In the genomic region with DNA sequence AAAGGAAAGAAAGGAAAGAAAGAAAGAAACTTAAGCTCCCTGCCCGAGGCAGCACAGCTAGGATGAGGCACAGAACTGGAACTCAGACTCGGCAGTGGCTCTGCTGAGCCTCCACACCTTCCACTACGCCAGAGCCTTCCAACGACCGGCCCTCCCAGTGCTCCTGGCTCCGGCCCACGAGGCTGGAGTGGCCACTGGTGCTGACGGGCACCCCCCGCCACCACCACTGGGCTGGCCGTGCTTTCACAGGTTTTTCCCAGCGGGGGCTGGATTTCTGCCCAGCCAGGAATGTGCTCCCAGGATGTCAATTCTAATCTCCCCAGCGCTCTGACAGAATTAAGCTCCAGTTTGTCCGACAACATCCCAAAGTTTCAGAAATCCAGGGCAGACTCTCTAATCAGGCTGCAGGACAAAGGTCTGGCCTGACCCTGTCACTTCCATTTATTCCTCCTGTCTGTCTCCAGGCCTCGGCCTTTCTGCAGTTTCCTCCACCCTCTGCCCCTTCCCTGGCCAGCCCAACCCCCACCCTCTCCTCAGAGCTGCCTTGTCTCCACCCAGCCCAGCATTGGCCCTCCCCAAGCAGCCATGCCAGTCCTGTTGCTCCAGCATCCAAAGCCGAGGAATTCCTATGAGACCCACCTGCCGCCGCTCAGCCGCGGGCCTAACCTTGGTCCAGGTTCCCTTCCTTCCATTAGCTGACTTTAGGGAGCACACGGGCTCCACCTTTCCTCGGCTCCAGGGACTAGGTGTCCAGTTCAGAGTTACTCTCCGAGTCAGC, we compare ENCODE assay signal across 17 cellular contexts.
DNase-seq lines count a peak whose midpoint lies in the region; ATAC-seq, FAIRE-seq and TF ChIP-seq lines count a peak whose summit lies in the region.
"Had no signal": no experiment of that assay in that cellular context is flagged by ENCODE, and none has a peak within 500 bp of the region (broad histone marks: within the 10 kb centered on the region; RNA-seq: fewer than 3 reads in every experiment).

No MANE protein-coding gene starts in this region.

- no peak for TF ChIP-seq CTCF in K562 (IDR thresholded peaks at IDR 0.05 in 2 of 3, conservative IDR thresholded peaks at IDR 0.05 in 1 of 3; ENCODE audit: insufficient read depth in 2 of 3, low read depth in 1 of 3, low read length in 3 of 3)
- TF ChIP-seq CTCF in sigmoid colon (IDR thresholded peaks at IDR 0.05) = no peak

- no peaks in the 10 kb centered on the region for H3K9me3 ChIP-seq in K562 (replicated peaks; ENCODE audit: control insufficient read depth, insufficient read depth, low read depth, low read length)
- no peaks in the 10 kb centered on the region for H3K9me3 ChIP-seq in sigmoid colon
- no peaks in the 10 kb centered on the region for H3K9me3 ChIP-seq in CD8-positive, alpha-beta memory T cell (ENCODE audit: low read length)
- no peaks in the 10 kb centered on the region for H3K9me3 ChIP-seq in CD4-positive, alpha-beta memory T cell (ENCODE audit: control insufficient read depth in 1 of 2, low read length in 2 of 2)

- in situ Hi-C loops in K562 (cut with MboI) = no loop called here

- DNase-seq in K562 (ENCODE audit: extremely low read depth in 1 of 4, low spot score in 3 of 4) = no peak
- DNase-seq in kidney tubule cell (ENCODE audit: low spot score) = peak; percentile 33
- no peak for DNase-seq in sigmoid colon
- no peak for DNase-seq in SKM-1 treated with dmso at 0.1 percent for 144 hours (lab: John Stamatoyannopoulos, UW; ENCODE audit: unreplicated experiment)
- no peak for DNase-seq in CD8-positive, alpha-beta memory T cell
- no peak for DNase-seq in activated naive CD8-positive, alpha-beta T cell treated with anti-CD3 and anti-CD28 coated beads, Interleukin-2, amount 50 U/mL, for 24 hours
- DNase-seq in CD4-positive, alpha-beta memory T cell = no peak
- DNase-seq: activated CD4-positive, alpha-beta T cell treated with anti-CD3 and anti-CD28 coated beads for 48 hours; activated naive CD4-positive, alpha-beta T cell treated with anti-CD3 and anti-CD28 coated beads, Interleukin-2, amount 10 ng/mL, durations not matched to agents 7 days and 5 days; DMS53; left colon; NCI-H2171 treated with DMSO at 0.1 percent for 48 hours; small intestine; stimulated activated naive CD4-positive, alpha-beta T cell treated with Interleukin-2 at 50 U/mL for 16 hours had no signal

- POLR2A ChIA-PET in K562 (lab: Yijun Ruan, JAX) = interaction anchor here (0.6 to 1.1 kb wide), 6 partner anchors 10 to 81 kb away, joined by 3 to 5 read pairs (median 3); no protein-coding TSS in a partner anchor
- POLR2A ChIA-PET in CD8-positive, alpha-beta memory T cell (lab: Charles Lee) = interaction anchor here (0.5 kb wide), 1 partner anchor 323 kb away, joined by 6 read pairs; no protein-coding TSS in a partner anchor
- POLR2A ChIA-PET in CD4-positive, alpha-beta memory T cell (lab: Charles Lee; ENCODE audit: partially characterized antibody) = no interaction called here

- intact Hi-C loops in K562 (cut with micrococcal nuclease) (no loop called here), sigmoid colon (cut with DNase I) (no loop called here)
- intact Hi-C loops in CD4-positive, alpha-beta memory T cell (cut with micrococcal nuclease) = no loop called here

- no peak overlapping the region for H3K9ac ChIP-seq in K562 (ENCODE audit: insufficient read depth in 1 of 2, low read depth in 2 of 2, low read length in 2 of 2)

- no peak overlapping the region for H2AFZ ChIP-seq in K562 (ENCODE audit: low read depth, low read length)

- H3K27ac ChIP-seq in K562 (ENCODE audit: extremely low read depth, low read depth, low read length) = no peak overlapping the region
- H3K27ac ChIP-seq in sigmoid colon = peak overlapping the region; percentile 44 to 76 (median 66)
- no peak overlapping the region for H3K27ac ChIP-seq in CD8-positive, alpha-beta memory T cell (ENCODE audit: low read depth, low read length)
- no peak overlapping the region for H3K27ac ChIP-seq in CD4-positive, alpha-beta memory T cell (ENCODE audit: low read depth, low read length)

- no peak for ATAC-seq in K562
- no peak for ATAC-seq in activated naive CD8-positive, alpha-beta T cell treated with anti-CD3 and anti-CD28 coated beads, Interleukin-2, amount 50 U/mL, for 24 hours
- ATAC-seq: left colon had no signal

- CTCF ChIA-PET in K562 (lab: Yijun Ruan, JAX; ENCODE audit: low intra/inter-chr PET ratio) = no interaction called here
- CTCF ChIA-PET in CD8-positive, alpha-beta memory T cell (lab: Charles Lee) = no interaction called here
- CTCF ChIA-PET in CD4-positive, alpha-beta memory T cell (lab: Charles Lee; ENCODE audit: partially characterized antibody) = no interaction called here

- H3K9me3 Mint-ChIP-seq in CD8-positive, alpha-beta memory T cell = no peaks in the 10 kb centered on the region
- no peaks in the 10 kb centered on the region for H3K9me3 Mint-ChIP-seq in activated naive CD8-positive, alpha-beta T cell treated with anti-CD3 and anti-CD28 coated beads, Interleukin-2, amount 50 U/mL, for 24 hours
- H3K9me3 Mint-ChIP-seq in CD4-positive, alpha-beta memory T cell = no peaks in the 10 kb centered on the region
- H3K9me3 Mint-ChIP-seq: activated naive CD4-positive, alpha-beta T cell treated with anti-CD3 and anti-CD28 coated beads, Interleukin-2, amount 10 ng/mL, durations not matched to agents 7 days and 5 days; T-helper 2 cell treated with Interferon-gamma antibody and Interleukin-4, amounts not matched to agents 5 μg/mL and 100 μg/mL, for 36 hours had no signal

- no peak for TF ChIP-seq POLR2A in K562 (conservative IDR thresholded peaks at IDR 0.05)
- TF ChIP-seq POLR2A in sigmoid colon (IDR thresholded peaks at IDR 0.05) = no peak

- WGBS in K562 (ENCODE audit: insufficient coverage, low coverage, missing lambda C conversion rate) = 6% methylated on average over 22 of the region's 22 CpGs
- WGBS in sigmoid colon, 2 donors = 88 to 89% methylated on average over 22 of the region's 22 CpGs

- H3K27me3 ChIP-seq in K562 (ENCODE audit: control insufficient read depth in 2 of 2, insufficient read depth in 2 of 2, low read length in 2 of 2) (peaks cover 57 to 84% of the 10 kb centered on the region in 2 experiments), sigmoid colon (no peaks in the 10 kb centered on the region)
- H3K27me3 ChIP-seq in CD8-positive, alpha-beta memory T cell (ENCODE audit: insufficient read depth, low read length, poor library complexity, severe bottlenecking) = no peaks in the 10 kb centered on the region
- H3K27me3 ChIP-seq in CD4-positive, alpha-beta memory T cell (ENCODE audit: insufficient read depth, low read length) = no peaks in the 10 kb centered on the region

- H3K36me3 ChIP-seq in K562 (ENCODE audit: control insufficient read depth, insufficient read depth, low read length) (no peaks in the 10 kb centered on the region), sigmoid colon (no peaks in the 10 kb centered on the region)
- no peaks in the 10 kb centered on the region for H3K36me3 ChIP-seq in CD8-positive, alpha-beta memory T cell (ENCODE audit: insufficient read depth, low read length)
- H3K36me3 ChIP-seq in CD4-positive, alpha-beta memory T cell (ENCODE audit: insufficient read depth, low read length) = no peaks in the 10 kb centered on the region

- no peak overlapping the region for H3K4me3 Mint-ChIP-seq in CD8-positive, alpha-beta memory T cell
- H3K4me3 Mint-ChIP-seq in activated naive CD8-positive, alpha-beta T cell treated with anti-CD3 and anti-CD28 coated beads, Interleukin-2, amount 50 U/mL, for 24 hours = no peak overlapping the region
- H3K4me3 Mint-ChIP-seq in CD4-positive, alpha-beta memory T cell = no peak overlapping the region
- H3K4me3 Mint-ChIP-seq: activated naive CD4-positive, alpha-beta T cell treated with anti-CD3 and anti-CD28 coated beads, Interleukin-2, amount 10 ng/mL, durations not matched to agents 7 days and 5 days; B cell; T-helper 2 cell treated with Interferon-gamma antibody and Interleukin-4, amounts not matched to agents 5 μg/mL and 100 μg/mL, for 36 hours had no signal

- H3K27me3 Mint-ChIP-seq in CD8-positive, alpha-beta memory T cell = peaks cover 9 to 13% of the 10 kb centered on the region in 2 donors
- peaks cover 7% of the 10 kb centered on the region for H3K27me3 Mint-ChIP-seq in activated naive CD8-positive, alpha-beta T cell treated with anti-CD3 and anti-CD28 coated beads, Interleukin-2, amount 50 U/mL, for 24 hours
- peaks cover 5 to 9% of the 10 kb centered on the region in 2 donors for H3K27me3 Mint-ChIP-seq in CD4-positive, alpha-beta memory T cell

- H3K27ac Mint-ChIP-seq in CD8-positive, alpha-beta memory T cell = no peak overlapping the region
- no peak overlapping the region for H3K27ac Mint-ChIP-seq in activated naive CD8-positive, alpha-beta T cell treated with anti-CD3 and anti-CD28 coated beads, Interleukin-2, amount 50 U/mL, for 24 hours
- no peak overlapping the region for H3K27ac Mint-ChIP-seq in CD4-positive, alpha-beta memory T cell
- H3K27ac Mint-ChIP-seq: activated naive CD4-positive, alpha-beta T cell treated with anti-CD3 and anti-CD28 coated beads, Interleukin-2, amount 10 ng/mL, durations not matched to agents 7 days and 5 days; B cell; T-helper 2 cell treated with Interferon-gamma antibody and Interleukin-4, amounts not matched to agents 5 μg/mL and 100 μg/mL, for 36 hours had no signal

- 0 out of 2 replicates have a peak, but pooled peaks have one; percentile 28 for TF ChIP-seq EP300 in Ishikawa (IDR thresholded peaks at IDR 0.05; ENCODE audit: borderline replicate concordance)
- no peak for TF ChIP-seq EP300 in K562 (IDR thresholded peaks at IDR 0.05; ENCODE audit: low read length)
- TF ChIP-seq EP300 in sigmoid colon (IDR thresholded peaks at IDR 0.05) = no peak

- BruUV-seq in K562 (replicated peaks; lab: Mats Ljungman, UMichigan) = no TSS peak

- H3K4me3 ChIP-seq in K562 = no peak overlapping the region
- no peak overlapping the region for H3K4me3 ChIP-seq in sigmoid colon
- no peak overlapping the region for H3K4me3 ChIP-seq in CD8-positive, alpha-beta memory T cell (ENCODE audit: low read length)
- H3K4me3 ChIP-seq in CD4-positive, alpha-beta memory T cell (ENCODE audit: low read length in 2 of 2) = no peak overlapping the region

- no peaks in the 10 kb centered on the region for H3K9me1 ChIP-seq in K562 (ENCODE audit: control insufficient read depth, insufficient read depth, low read length)

- no peaks in the 10 kb centered on the region for H3K79me2 ChIP-seq in K562 (ENCODE audit: control insufficient read depth, insufficient read depth, low read length)

- H3K4me1 ChIP-seq in K562 (replicated peaks in 1 of 2; ENCODE audit: control insufficient read depth in 2 of 2, insufficient read depth in 2 of 2, low read length in 2 of 2) (peaks cover 12 to 27% of the 10 kb centered on the region in 2 experiments; a peak in 4 of 5 replicates), sigmoid colon (peaks cover 0 to 50% (median 28%) of the 10 kb centered on the region in 4 donors)
- H3K4me1 ChIP-seq in CD8-positive, alpha-beta memory T cell (ENCODE audit: insufficient read depth, low read length) = no peaks in the 10 kb centered on the region
- H3K4me1 ChIP-seq in CD4-positive, alpha-beta memory T cell (ENCODE audit: insufficient read depth, low read length) = no peaks in the 10 kb centered on the region

- peaks cover 0 to 4% (median 0%) of the 10 kb centered on the region in 3 donors for H3K4me1 Mint-ChIP-seq in CD8-positive, alpha-beta memory T cell
- H3K4me1 Mint-ChIP-seq in activated naive CD8-positive, alpha-beta T cell treated with anti-CD3 and anti-CD28 coated beads, Interleukin-2, amount 50 U/mL, for 24 hours = no peaks in the 10 kb centered on the region
- H3K4me1 Mint-ChIP-seq in CD4-positive, alpha-beta memory T cell = peaks cover 0 to 4% (median 2%) of the 10 kb centered on the region in 4 donors
- H3K4me1 Mint-ChIP-seq: activated naive CD4-positive, alpha-beta T cell treated with anti-CD3 and anti-CD28 coated beads, Interleukin-2, amount 10 ng/mL, durations not matched to agents 7 days and 5 days had no signal

- H3K36me3 Mint-ChIP-seq in CD8-positive, alpha-beta memory T cell = no peaks in the 10 kb centered on the region
- no peaks in the 10 kb centered on the region for H3K36me3 Mint-ChIP-seq in activated naive CD8-positive, alpha-beta T cell treated with anti-CD3 and anti-CD28 coated beads, Interleukin-2, amount 50 U/mL, for 24 hours (ENCODE audit: low read depth)
- H3K36me3 Mint-ChIP-seq in CD4-positive, alpha-beta memory T cell = no peaks in the 10 kb centered on the region
- H3K36me3 Mint-ChIP-seq: activated naive CD4-positive, alpha-beta T cell treated with anti-CD3 and anti-CD28 coated beads, Interleukin-2, amount 10 ng/mL, durations not matched to agents 7 days and 5 days had no signal

- peak; percentile 6 for FAIRE-seq in K562 (lab: Jason Lieb, UNC)
- FAIRE-seq: small intestine had no signal

- peaks cover 14% of the 10 kb centered on the region for H4K20me1 ChIP-seq in K562 (replicated peaks; ENCODE audit: control insufficient read depth, insufficient read depth, low read length)

- no peak overlapping the region for H3K4me2 ChIP-seq in K562 (ENCODE audit: insufficient read depth, low read length)

- TF ChIP-seq RAD21 in Ishikawa (IDR thresholded peaks at IDR 0.05; ENCODE audit: low read depth) (no peak; the same call in 1 of the 2 replicates), K562 (CRISPR knock-in tag; conservative IDR thresholded peaks at IDR 0.05 in 1 of 2, IDR thresholded peaks at IDR 0.05 in 1 of 2) (no peak)

Comparison
In these comparisons a context has a peak if more than half of its experiments do, and no peak if none do; other contexts are left out.
1. H3K27ac ChIP-seq: peak in sigmoid colon (4 of 4); none in K562 (single experiment), CD8-positive, alpha-beta memory T cell (single experiment) and CD4-positive, alpha-beta memory T cell (single experiment).